Comparison of ENCODE assay signal across 13 cellular contexts in the genomic region with DNA sequence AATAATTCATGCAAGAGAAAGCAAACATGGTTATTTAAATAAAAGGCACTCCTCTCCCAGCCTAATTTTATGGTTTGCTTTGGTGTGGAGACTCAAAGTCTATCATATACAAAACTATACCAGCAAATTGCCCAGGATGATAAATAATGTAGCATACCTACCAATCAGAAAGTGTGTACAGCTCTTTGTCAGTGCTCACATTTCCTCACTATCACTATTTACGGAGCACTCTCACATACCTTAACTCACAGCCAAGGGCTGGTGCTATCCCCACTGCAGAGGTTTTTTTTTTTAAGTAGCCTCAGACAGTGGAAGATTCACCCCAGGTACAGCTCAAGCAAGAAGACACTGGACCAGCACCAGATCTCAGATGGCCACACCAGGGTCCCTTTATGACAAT. TPM values are rescaled to one million over a fixed set of nuclear protein-coding genes. Genes with fewer than 3 reads are reported as not detected.
A peak's percentile ranks its signal among the peaks of the same experiment; 100 is the strongest.
DNase-seq lines count a peak whose midpoint lies in the region; ATAC-seq, FAIRE-seq and TF ChIP-seq lines count a peak whose summit lies in the region.
"Had no signal": no experiment of that assay in that cellular context is flagged by ENCODE, and none has a peak within 500 bp of the region (broad histone marks: within the 10 kb centered on the region; RNA-seq: fewer than 3 reads in every experiment).

No MANE protein-coding gene starts in this region.

- H3K36me3 Mint-ChIP-seq in endodermal cell (ENCODE audit: low read depth) (peaks cover 1% of the 10 kb centered on the region), glutamatergic neuron (ENCODE audit: unreplicated experiment) (no peaks in the 10 kb centered on the region)

- H2AK5ac ChIP-seq in IMR-90 (ENCODE audit: low read depth, low read length): no peak overlapping the region

- H4K5ac ChIP-seq in IMR-90 (ENCODE audit: low read depth, low read length): no peak overlapping the region

- H3K4ac ChIP-seq in IMR-90 (ENCODE audit: low read depth, low read length): no peak overlapping the region

- intact Hi-C loops in IMR-90 (cut with micrococcal nuclease): no loop called here

- FAIRE-seq in A549 (lab: Jason Lieb, UNC): no peak
- no peak for FAIRE-seq in GM12891 (lab: Jason Lieb, UNC)
- FAIRE-seq: islet of Langerhans, RCC 7860 had no signal

- no peak overlapping the region for H2AFZ ChIP-seq in IMR-90 (replicated peaks; ENCODE audit: low read length, poor library complexity)

- H3K23ac ChIP-seq in IMR-90 (ENCODE audit: low read depth, low read length): no peak overlapping the region

- H3K9me3 ChIP-seq in A549 (no peaks in the 10 kb centered on the region), IMR-90 (ENCODE audit: control insufficient read depth, insufficient read depth, low read length) (no peaks in the 10 kb centered on the region), endodermal cell (ENCODE audit: control insufficient read depth, low read length) (no peaks in the 10 kb centered on the region), muscle layer of duodenum (ENCODE audit: control insufficient read depth in 1 of 2, low read length in 2 of 2) (no peaks in the 10 kb centered on the region)

- H3K9ac ChIP-seq in IMR-90 (ENCODE audit: low read depth, low read length) (no peak overlapping the region), endodermal cell (ENCODE audit: extremely low read depth, low read length, poor library complexity, severe bottlenecking) (peak overlapping the region; percentile 90)

- H3K56ac ChIP-seq in IMR-90 (ENCODE audit: extremely low read depth, insufficient read depth, low read length): no peak overlapping the region

- peaks cover 17 to 64% of the 10 kb centered on the region in 2 experiments for H3K79me1 ChIP-seq in IMR-90 (ENCODE audit: low read depth in 1 of 2, low read length in 2 of 2)

- CTCF ChIA-PET in A549 (lab: Yijun Ruan, JAX): interaction anchor here (1.0 to 3.3 kb wide), 11 partner anchors 8 to 75 kb away, joined by 3 to 17 read pairs (median 5); no protein-coding TSS in a partner anchor
- CTCF ChIA-PET in IMR-90 (lab: Yijun Ruan, JAX): interaction anchor here (0.6 to 1.6 kb wide), 5 partner anchors 13 to 75 kb away, joined by 3 to 6 read pairs (median 4); no protein-coding TSS in a partner anchor

- H3K9me1 ChIP-seq in IMR-90 (ENCODE audit: insufficient read depth, low read length): peaks cover 30% of the 10 kb centered on the region

- H3K27me3 Mint-ChIP-seq in endodermal cell (ENCODE audit: insufficient read depth) (peaks cover 18% of the 10 kb centered on the region), glutamatergic neuron (ENCODE audit: unreplicated experiment) (peaks cover 16% of the 10 kb centered on the region)

- H4K91ac ChIP-seq in IMR-90 (ENCODE audit: insufficient read depth, low read depth, low read length): no peak overlapping the region

- no peak overlapping the region for H3K27ac Mint-ChIP-seq in endodermal cell
- no peak overlapping the region for H3K27ac Mint-ChIP-seq in glutamatergic neuron (ENCODE audit: unreplicated experiment)

- no peak for TF ChIP-seq CTCF in A549 (IDR thresholded peaks at IDR 0.05)
- TF ChIP-seq CTCF in IMR-90 (conservative IDR thresholded peaks at IDR 0.05; ENCODE audit: low read depth, low read length): no peak
- no peak for TF ChIP-seq CTCF in endodermal cell (conservative IDR thresholded peaks at IDR 0.05)
- TF ChIP-seq CTCF in glutamatergic neuron (IDR thresholded peaks at IDR 0.05; ENCODE audit: partially characterized antibody, unreplicated experiment): no peak

- no peak overlapping the region; the same call in 1 of the 2 replicates for H3K14ac ChIP-seq in IMR-90 (replicated peaks; ENCODE audit: low read depth, low read length)

- H4K8ac ChIP-seq in IMR-90 (ENCODE audit: low read depth in 2 of 2, low read length in 2 of 2): no peak overlapping the region

- dilution Hi-C loops in IMR-90 (cut with HindIII; ENCODE audit: low sequenced_read_pairs, unreplicated experiment): no loop called here

- no peak overlapping the region for H3K18ac ChIP-seq in IMR-90 (ENCODE audit: low read depth, low read length)

- POLR2A ChIA-PET in A549 (lab: Yijun Ruan, JAX): interaction anchor here (1.0 to 1.1 kb wide), 2 partner anchors 9 to 59 kb away, joined by 3 read pairs; no protein-coding TSS in a partner anchor
- POLR2A ChIA-PET in IMR-90 (lab: Charles Lee; ENCODE audit: unreplicated experiment): interaction anchor here (1.4 kb wide), 1 partner anchor 45 kb away, joined by 3 read pairs; no protein-coding TSS in a partner anchor

- ATAC-seq in A549 (no peak), IMR-90 (ENCODE audit: low read depth) (no peak), HG03280 (IDR thresholded peaks at IDR 0.05; ENCODE audit: unreplicated experiment) (no peak)

- H2BK120ac ChIP-seq in IMR-90 (ENCODE audit: low read depth, low read length): no peak overlapping the region

- no peak overlapping the region for H2BK20ac ChIP-seq in IMR-90 (ENCODE audit: low read depth, low read length)

- in situ Hi-C loops in IMR-90 (cut with MboI; ENCODE audit: low sequenced_read_pairs): no loop called here

- peak overlapping the region; percentile 7 to 97; a peak in 1 of 6 replicates for H3K27ac ChIP-seq in A549
- no peak overlapping the region for H3K27ac ChIP-seq in IMR-90 (ENCODE audit: insufficient read depth, low read length)
- H3K27ac ChIP-seq in endodermal cell (ENCODE audit: low read depth, low read length): no peak overlapping the region
- peak overlapping the region; percentile 28 for H3K27ac ChIP-seq in muscle layer of duodenum (ENCODE audit: low read length)

- TF ChIP-seq POLR2A in A549 (IDR thresholded peaks at IDR 0.05; ENCODE audit: low read length): no peak
- no peak for TF ChIP-seq POLR2A in IMR-90 (IDR thresholded peaks at IDR 0.05; ENCODE audit: low read depth, low read length)
- TF ChIP-seq POLR2A in GM12891 (IDR thresholded peaks at IDR 0.05; ENCODE audit: low read depth, low read length): no peak

- TF ChIP-seq RAD21 in A549 (conservative IDR thresholded peaks at IDR 0.05 in 1 of 2, IDR thresholded peaks at IDR 0.05 in 1 of 2) (no peak), IMR-90 (IDR thresholded peaks at IDR 0.05; ENCODE audit: low read length) (no peak)

- H2AK9ac ChIP-seq in IMR-90 (replicated peaks; ENCODE audit: low read depth, low read length, poor library complexity): no peak overlapping the region

- H3K4me3 ChIP-seq in A549 (peak overlapping the region; percentile 91; the same call in 1 of the 3 replicates), IMR-90 (ENCODE audit: insufficient read depth, low read depth, low read length) (no peak overlapping the region; the same call in 1 of the 2 replicates), endodermal cell (ENCODE audit: low read length) (peak overlapping the region; percentile 93), muscle layer of duodenum (ENCODE audit: low read depth in 1 of 2, low read length in 2 of 2) (peak overlapping the region; percentile 15 to 52)

- H3K36me3 ChIP-seq in IMR-90 (ENCODE audit: control insufficient read depth, insufficient read depth, low read length): peaks cover 8% of the 10 kb centered on the region; the same call in 1 of the 2 replicates
- H3K36me3 ChIP-seq in endodermal cell (ENCODE audit: control insufficient read depth, insufficient read depth, low read length): peaks cover 49% of the 10 kb centered on the region
- H3K36me3 ChIP-seq in muscle layer of duodenum (ENCODE audit: control insufficient read depth in 1 of 2, insufficient read depth in 2 of 2, low read length in 2 of 2): no peaks in the 10 kb centered on the region

- no peak overlapping the region for H2BK5ac ChIP-seq in IMR-90 (ENCODE audit: low read depth, low read length, poor library complexity, severe bottlenecking)

- WGBS in A549 (ENCODE audit: missing lambda C conversion rate): 95% methylated on average over 1 of the region's 1 CpG
- WGBS in IMR-90 (ENCODE audit: extremely low coverage in 2 of 2, insufficient read length in 1 of 2), 2 experiments: no CpG with 5 or more reads among the region's 1 CpG
- 74 to 83% methylated on average over 1 of the region's 1 CpG for WGBS in endodermal cell (ENCODE audit: insufficient coverage in 1 of 2, insufficient read length in 1 of 2), 2 experiments

- peak overlapping the region; percentile 89 for H3K4me2 ChIP-seq in A549
- H3K4me2 ChIP-seq in IMR-90 (ENCODE audit: low read depth, low read length): peak overlapping the region; percentile 50

- no peak overlapping the region for H2BK15ac ChIP-seq in IMR-90 (ENCODE audit: low read depth, low read length)

- H3K4me1 Mint-ChIP-seq in endodermal cell: peaks cover 30% of the 10 kb centered on the region
- peaks cover 3% of the 10 kb centered on the region for H3K4me1 Mint-ChIP-seq in glutamatergic neuron (ENCODE audit: low read depth, unreplicated experiment)

- TF ChIP-seq EP300 in A549 (IDR thresholded peaks at IDR 0.05): no peak

- H3K9me3 Mint-ChIP-seq in endodermal cell: no peaks in the 10 kb centered on the region
- peaks cover 8% of the 10 kb centered on the region for H3K9me3 Mint-ChIP-seq in glutamatergic neuron (ENCODE audit: unreplicated experiment)

- no peaks in the 10 kb centered on the region for H3K27me3 ChIP-seq in IMR-90 (ENCODE audit: control insufficient read depth, insufficient read depth, low read length)
- H3K27me3 ChIP-seq in endodermal cell (ENCODE audit: control insufficient read depth, insufficient read depth, low read length, poor library complexity, severe bottlenecking): peaks cover 4% of the 10 kb centered on the region
- no peaks in the 10 kb centered on the region for H3K27me3 ChIP-seq in muscle layer of duodenum (ENCODE audit: low read depth, low read length)

- no TSS peak for BruUV-seq in IMR-90 (replicated peaks; lab: Mats Ljungman, UMichigan)

- H3K4me3 Mint-ChIP-seq in endodermal cell: peak overlapping the region; percentile 32
- no peak overlapping the region for H3K4me3 Mint-ChIP-seq in glutamatergic neuron (ENCODE audit: unreplicated experiment)

- peaks cover 55% of the 10 kb centered on the region for H4K20me1 ChIP-seq in IMR-90 (ENCODE audit: insufficient read depth, low read length)

- DNase-seq in A549 (ENCODE audit: low read depth in 1 of 2, low spot score in 1 of 2): no peak
- no peak for DNase-seq in IMR-90
- DNase-seq in endodermal cell: no peak
- no peak for DNase-seq in GM12891 (ENCODE audit: insufficient read length, low spot score)
- no peak for DNase-seq in NCI-H510A (lab: John Stamatoyannopoulos, UW)
- no peak for DNase-seq in glutamatergic neuron
- DNase-seq: GOT3; NCI-H187; stimulated activated CD4-positive, alpha-beta T cell treated with anti-CD3 and anti-CD28 coated beads, Interleukin-4, amount 100 ng/mL, for 4 hours had no signal

- H3K4me1 ChIP-seq in A549: peaks cover 45% of the 10 kb centered on the region
- H3K4me1 ChIP-seq in IMR-90 (ENCODE audit: control insufficient read depth, insufficient read depth, low read length): peaks cover 9% of the 10 kb centered on the region
- peaks cover 10% of the 10 kb centered on the region for H3K4me1 ChIP-seq in endodermal cell (ENCODE audit: control insufficient read depth, insufficient read depth, low read length)
- peaks cover 0 to 8% of the 10 kb centered on the region in 2 donors for H3K4me1 ChIP-seq in muscle layer of duodenum (ENCODE audit: control insufficient read depth in 1 of 2, insufficient read depth in 2 of 2, low read length in 2 of 2)

RNA-seq across cellular contexts. Expression of a gene that starts 2.5 kb away (rescaled TPM):
- polyA plus RNA-seq in A549 (2011; rRNA removed) (92.5 and 132 TPM in 2 replicates), A549 (2017; fragmentation: RNase III; extraction: RNeasy Plus Mini Kit Qiagen cat#74134 plus additional on column Dnase treatment) (123 to 147 TPM (median 128 TPM) in 3 replicates), IMR-90 (2012; rRNA removed) (179 and 187 TPM in 2 replicates)
- 101 and 102 TPM in 2 replicates for polyA plus RNA-seq in A549 (2012; cell fraction: cytosol; rRNA removed)
- polyA plus RNA-seq in A549 (2012; cell fraction: nucleus; rRNA removed): 58.7 and 96.7 TPM in 2 replicates
- polyA minus RNA-seq in A549 (2011; rRNA and poly(A)+ RNA removed): 119 and 120 TPM in 2 replicates
- total RNA-seq in IMR-90 (2012; rRNA removed) (27.5 and 30.1 TPM in 2 replicates), endodermal cell (100 to 1,000 TPM in 1 of 2 donors, 10 to 100 TPM in 1; 93.9 to 158 TPM), glutamatergic neuron (ENCODE audit: unreplicated experiment) (6.4 TPM)
- 120 and 255 TPM in 2 replicates for polyA plus RNA-seq in IMR-90 (2012; cell fraction: cytosol; rRNA removed)
- 44.1 and 131 TPM in 2 replicates for polyA plus RNA-seq in IMR-90 (2012; cell fraction: nucleus; rRNA removed; ENCODE audit: low replicate concordance)
- 133 TPM for polyA plus RNA-seq in endodermal cell (2013, experiment 1 of 2)
- 133 TPM for polyA plus RNA-seq in endodermal cell (2013, experiment 2 of 2)
- polyA plus RNA-seq in GM12891 (2012; ENCODE audit: low read depth, missing spikeins): 569 TPM

Comparison
In these comparisons a context has a peak if more than half of its experiments do, and no peak if none do; other contexts are left out.
1. H3K27ac ChIP-seq: peak in A549 (2 of 2) and muscle layer of duodenum (single experiment); none in IMR-90 (single experiment) and endodermal cell (single experiment).